Comparison of ENCODE assay signal across 23 cellular contexts in genomic region chr6:64930664-64931063, GRCh38.
"Had no signal": no experiment of that assay in that cellular context is flagged by ENCODE, and none has a peak within 500 bp of the region (broad histone marks: within the 10 kb centered on the region; RNA-seq: fewer than 3 reads in every experiment).

No MANE protein-coding gene starts in this region.

- ATAC-seq: lower lobe of right lung had no signal

- H3K36me3 Mint-ChIP-seq: mesothelial cell of epicardium had no signal

- H3K27ac Mint-ChIP-seq: mesothelial cell of epicardium, nephron, progenitor cell of endocrine pancreas had no signal

- H3K36me3 ChIP-seq: brain microvascular endothelial cell, lower lobe of right lung, thyroid gland had no signal

- H3K27me3 ChIP-seq: brain microvascular endothelial cell, dorsolateral prefrontal cortex, thyroid gland had no signal

- H3K9me3 Mint-ChIP-seq: nephron had no signal

- DNase-seq: activated CD4-positive, alpha-beta T cell treated with anti-CD3 and anti-CD28 coated beads, Interleukin-2, amount 50 U/mL, for 1 hour; activated CD4-positive, CD25-positive, alpha-beta regulatory T cell treated with anti-CD3 and anti-CD28 coated beads, Interleukin-2, amount 50 U/mL, for 72 hours; activated CD8-positive, alpha-beta memory T cell treated with anti-CD3 and anti-CD28 coated beads, Interleukin-2, amount 50 U/mL, for 4 hours; activated effector memory CD4-positive, alpha-beta T cell treated with Interleukin-2 at 50 U/mL for 16 hours; activated naive CD4-positive, alpha-beta T cell treated with anti-CD3 and anti-CD28 coated beads, Interleukin-2, amount 50 U/mL, for 16 hours; activated T-cell treated with anti-CD3 and anti-CD28 coated beads, Interleukin-2, amount 50 U/mL, for 48 hours; aorta; brain microvascular endothelial cell; central memory CD4-positive, alpha-beta T cell; dorsolateral prefrontal cortex; hypothalamus; islet precursor cell; lower lobe of right lung; occipital lobe; stimulated activated CD4-positive, alpha-beta T cell treated with anti-CD3 and anti-CD28 coated beads, Interleukin-12 subunit alpha, Interleukin-12 subunit beta, amount 100 ng/mL, for 4 hours; stimulated activated CD4-positive, alpha-beta T cell treated with anti-CD3 and anti-CD28 coated beads, Interleukin-1b, Interleukin-23, amount 100 ng/mL, for 48 hours; stimulated activated CD8-positive, alpha-beta memory T cell treated with anti-CD3 and anti-CD28 coated beads, Interleukin-4, amount 100 ng/mL, for 48 hours; stimulated activated naive CD4-positive, alpha-beta T cell; thyroid gland had no signal

- H3K4me1 ChIP-seq: lower lobe of right lung, thyroid gland had no signal

- H3K4me3 ChIP-seq: dorsolateral prefrontal cortex, lower lobe of right lung, thyroid gland had no signal

- H3K9me3 ChIP-seq: lower lobe of right lung, thyroid gland had no signal

- H3K4me1 Mint-ChIP-seq: mesothelial cell of epicardium, nephron had no signal

- H3K4me3 Mint-ChIP-seq: mesothelial cell of epicardium, nephron had no signal

- H3K27me3 Mint-ChIP-seq: progenitor cell of endocrine pancreas had no signal

- H3K27ac ChIP-seq: brain microvascular endothelial cell, dorsolateral prefrontal cortex, lower lobe of right lung, thyroid gland, VCaP had no signal
